17 cellular contexts compared by ENCODE assay signal in genomic region chr9:133973111-133973790, GRCh38. TPM values are rescaled to one million over a fixed set of nuclear protein-coding genes. Genes with fewer than 3 reads are reported as not detected.
DNase-seq lines count a peak whose midpoint lies in the region; ATAC-seq and TF ChIP-seq lines count a peak whose summit lies in the region.
"Had no signal": no experiment of that assay in that cellular context is flagged by ENCODE, and none has a peak within 500 bp of the region (broad histone marks: within the 10 kb centered on the region; RNA-seq: fewer than 3 reads in every experiment).

No MANE protein-coding gene starts in this region.

- no peak overlapping the region for H3K14ac ChIP-seq in mesenchymal stem cell (ENCODE audit: low read length in 2 of 2)

- no peaks in the 10 kb centered on the region for H3F3A ChIP-seq in PC-3 (ENCODE audit: low read length, unreplicated experiment)

- no peak overlapping the region for H3K23ac ChIP-seq in mesenchymal stem cell (ENCODE audit: low read length in 2 of 2)

- POLR2A ChIA-PET in PC-3 (lab: Charles Lee; ENCODE audit: unreplicated experiment), result no interaction called here

- H3K9ac ChIP-seq in mesenchymal stem cell (ENCODE audit: low read length) (no peak overlapping the region), PC-3 (ENCODE audit: low read length) (no peak overlapping the region)

- no peak overlapping the region for H4K8ac ChIP-seq in mesenchymal stem cell (ENCODE audit: low read length)

- H3K36me3 Mint-ChIP-seq in activated naive CD4-positive, alpha-beta T cell treated with anti-CD3 and anti-CD28 coated beads, Interleukin-2, amount 50 U/mL, for 72 hours, result no peaks in the 10 kb centered on the region
- H3K36me3 Mint-ChIP-seq: activated CD4-positive, alpha-beta memory T cell treated with anti-CD3 and anti-CD28 coated beads for 36 hours had no signal

- H2BK5ac ChIP-seq in mesenchymal stem cell (ENCODE audit: low read depth, low read length, poor library complexity, severe bottlenecking), result no peak overlapping the region

- H3K4me3 ChIP-seq in mesenchymal stem cell (ENCODE audit: insufficient read depth in 1 of 2, low read depth in 1 of 2, low read length in 2 of 2) (no peak overlapping the region), upper lobe of right lung (no peak overlapping the region), PC-3 (ENCODE audit: low read length) (no peak overlapping the region)
- H3K4me3 ChIP-seq: tibial artery had no signal

- intact Hi-C loops in upper lobe of right lung (cut with DNase I) (no loop called here), PC-3 (cut with micrococcal nuclease) (no loop called here)

- H2BK120ac ChIP-seq in mesenchymal stem cell (ENCODE audit: low read depth, low read length), result no peak overlapping the region

- no peak overlapping the region for H3K27ac Mint-ChIP-seq in activated naive CD4-positive, alpha-beta T cell treated with anti-CD3 and anti-CD28 coated beads, Interleukin-2, amount 50 U/mL, for 72 hours
- H3K27ac Mint-ChIP-seq: activated CD4-positive, alpha-beta memory T cell treated with anti-CD3 and anti-CD28 coated beads for 36 hours had no signal

- ATAC-seq in activated naive CD4-positive, alpha-beta T cell treated with anti-CD3 and anti-CD28 coated beads, Interleukin-2, amount 50 U/mL, for 72 hours, result no peak
- ATAC-seq in upper lobe of right lung, result no peak
- no peak for ATAC-seq in PC-3

- H3K4me1 ChIP-seq in mesenchymal stem cell (ENCODE audit: control insufficient read depth, insufficient read depth, low read depth, low read length) (peaks cover 78% of the 10 kb centered on the region), upper lobe of right lung (peaks cover 23% of the 10 kb centered on the region), PC-3 (ENCODE audit: insufficient read depth, low read length) (peaks cover 13% of the 10 kb centered on the region)

- no peaks in the 10 kb centered on the region for H3K9me2 ChIP-seq in PC-3 (replicated peaks; ENCODE audit: low read length)

- peaks cover 93% of the 10 kb centered on the region for H3K79me2 ChIP-seq in PC-3 (ENCODE audit: low read length)

- H3K27ac ChIP-seq in angular gyrus (ENCODE audit: low read depth, low read length) (peak overlapping the region; percentile 33), mesenchymal stem cell (ENCODE audit: low read length, poor library complexity, severe bottlenecking) (no peak overlapping the region), upper lobe of right lung (no peak overlapping the region), PC-3 (ENCODE audit: low read length) (no peak overlapping the region)
- H3K27ac ChIP-seq: HL-60, neutrophil, tibial artery had no signal

- no peak overlapping the region for H2BK12ac ChIP-seq in mesenchymal stem cell (ENCODE audit: low read length in 2 of 2)

- H3K79me1 ChIP-seq in mesenchymal stem cell (replicated peaks; ENCODE audit: low read length, poor library complexity, severe bottlenecking), result peaks cover 1% of the 10 kb centered on the region

- H4K91ac ChIP-seq in mesenchymal stem cell (ENCODE audit: low read length), result no peak overlapping the region

- H2AFZ ChIP-seq in mesenchymal stem cell (ENCODE audit: low read depth, low read length) (no peak overlapping the region), PC-3 (ENCODE audit: low read length) (no peak overlapping the region)

- no peak overlapping the region for H2BK15ac ChIP-seq in mesenchymal stem cell (ENCODE audit: low read depth, poor library complexity, severe bottlenecking)

- CTCF ChIA-PET in PC-3 (lab: Charles Lee), result no interaction called here

- H3K4ac ChIP-seq in mesenchymal stem cell (ENCODE audit: low read depth in 1 of 2, low read length in 2 of 2), result peak overlapping the region in 1 of 2 experiments; percentile 15

- H3K9me3 Mint-ChIP-seq in activated naive CD4-positive, alpha-beta T cell treated with anti-CD3 and anti-CD28 coated beads, Interleukin-2, amount 50 U/mL, for 72 hours, result no peaks in the 10 kb centered on the region
- H3K9me3 Mint-ChIP-seq: activated CD4-positive, alpha-beta memory T cell treated with anti-CD3 and anti-CD28 coated beads for 36 hours had no signal

- WGBS in mesenchymal stem cell, result 94% methylated on average over 24 of the region's 24 CpGs

- no TSS peak for BruUV-seq in PC-3 (replicated peaks; lab: Mats Ljungman, UMichigan)

- peaks cover 0 to 48% of the 10 kb centered on the region in 2 experiments for H3K36me3 ChIP-seq in mesenchymal stem cell (ENCODE audit: control insufficient read depth in 1 of 2, insufficient read depth in 2 of 2, low read depth in 1 of 2, low read length in 2 of 2)
- no peaks in the 10 kb centered on the region for H3K36me3 ChIP-seq in upper lobe of right lung
- no peaks in the 10 kb centered on the region for H3K36me3 ChIP-seq in PC-3 (ENCODE audit: low read depth, low read length)
- H3K36me3 ChIP-seq: neutrophil, tibial artery had no signal

- DNase-seq in activated naive CD4-positive, alpha-beta T cell treated with anti-CD3 and anti-CD28 coated beads, Interleukin-2, amount 50 U/mL, for 16 hours, result peak; percentile 5
- no peak for DNase-seq in activated naive CD4-positive, alpha-beta T cell treated with anti-CD3 and anti-CD28 coated beads, Interleukin-2, amount 50 U/mL, for 72 hours (ENCODE audit: low spot score in 2 of 2)
- DNase-seq in mesenchymal stem cell, result no peak
- DNase-seq in upper lobe of right lung, result peak; percentile 42
- no peak for DNase-seq in PC-3
- DNase-seq in NK-92 (lab: John Stamatoyannopoulos, UW; ENCODE audit: unreplicated experiment), result no peak
- no peak for DNase-seq in activated CD4-positive, alpha-beta T cell treated with anti-CD3 and anti-CD28 coated beads for 4 hours
- DNase-seq: activated CD4-positive, alpha-beta memory T cell treated with anti-CD3 and anti-CD28 coated beads for 36 hours; activated T-cell treated with anti-CD3 and anti-CD28 coated beads, Interleukin-2, amount 50 U/mL, for 48 hours; KBM-7; NCI-H226; OCI-M1; stimulated activated CD4-positive, alpha-beta T cell treated with anti-CD3 and anti-CD28 coated beads, Interleukin-4, amount 100 ng/mL, for 4 hours; tibial artery had no signal

- H4K20me1 ChIP-seq in PC-3 (ENCODE audit: low read length), result peaks cover 34% of the 10 kb centered on the region

- H3K27me3 ChIP-seq in mesenchymal stem cell (ENCODE audit: control insufficient read depth in 1 of 2, insufficient read depth in 1 of 2, low read length in 2 of 2) (no peaks in the 10 kb centered on the region), upper lobe of right lung (no peaks in the 10 kb centered on the region), PC-3 (ENCODE audit: low read length) (no peaks in the 10 kb centered on the region)
- H3K27me3 ChIP-seq: neutrophil, tibial artery had no signal

- peak overlapping the region; percentile 22 for H2AK5ac ChIP-seq in mesenchymal stem cell (ENCODE audit: low read length, severe bottlenecking)

- H3K4me2 ChIP-seq in mesenchymal stem cell (ENCODE audit: low read length, poor library complexity, severe bottlenecking) (no peak overlapping the region), PC-3 (ENCODE audit: low read length) (no peak overlapping the region)

- H3K18ac ChIP-seq in mesenchymal stem cell (ENCODE audit: low read depth in 1 of 2, low read length in 2 of 2), result no peak overlapping the region

- H3K9me3 ChIP-seq in mesenchymal stem cell (ENCODE audit: control insufficient read depth, low read length), result no peaks in the 10 kb centered on the region
- no peaks in the 10 kb centered on the region for H3K9me3 ChIP-seq in upper lobe of right lung
- H3K9me3 ChIP-seq in PC-3 (ENCODE audit: low read length), result no peaks in the 10 kb centered on the region
- H3K9me3 ChIP-seq: neutrophil, tibial artery had no signal

- TF ChIP-seq CTCF in upper lobe of right lung (IDR thresholded peaks at IDR 0.05) (no peak), PC-3 (conservative IDR thresholded peaks at IDR 0.05; ENCODE audit: low read depth, low read length) (no peak)

RNA-seq across cellular contexts. Expression of gene VAV2, which starts 18.9 kb away (rescaled TPM):
- 1 to 10 TPM; 7.5 to 9.1 TPM for total RNA-seq in activated naive CD4-positive, alpha-beta T cell treated with anti-CD3 and anti-CD28 coated beads, Interleukin-2, amount 50 U/mL, for 72 hours
- 11.6 TPM for polyA plus RNA-seq in mesenchymal stem cell (2013, experiment 1 of 2)
- polyA plus RNA-seq in mesenchymal stem cell (2013, experiment 2 of 2), result 11.1 TPM
- total RNA-seq in upper lobe of right lung (34.6 TPM), PC-3 (2014; rRNA removed) (9.7 and 15.9 TPM in 2 replicates)

RNA-seq across cellular contexts. Expression of gene BRD3OS, which starts 52.0 kb away (rescaled TPM):
- 10 to 100 TPM in 1 of 2 donors, 1 to 10 TPM in 1; 3.7 to 19.8 TPM for total RNA-seq in activated naive CD4-positive, alpha-beta T cell treated with anti-CD3 and anti-CD28 coated beads, Interleukin-2, amount 50 U/mL, for 72 hours
- polyA plus RNA-seq in mesenchymal stem cell (2013, experiment 1 of 2), result 23.6 TPM
- 26.5 TPM for polyA plus RNA-seq in mesenchymal stem cell (2013, experiment 2 of 2)
- total RNA-seq in upper lobe of right lung, result 10.7 TPM
- total RNA-seq in PC-3 (2014; rRNA removed), result 13.6 and 19.9 TPM in 2 replicates

Comparison
In these comparisons a context has a peak if more than half of its experiments do, and no peak if none do; other contexts are left out.
1. DNase-seq: peak in activated naive CD4-positive, alpha-beta T cell treated with anti-CD3 and anti-CD28 coated beads, Interleukin-2, amount 50 U/mL, for 16 hours (single experiment) and upper lobe of right lung (single experiment); none in activated naive CD4-positive, alpha-beta T cell treated with anti-CD3 and anti-CD28 coated beads, Interleukin-2, amount 50 U/mL, for 72 hours (0 of 2), mesenchymal stem cell (single experiment), PC-3 (single experiment), NK-92 (single experiment) and activated CD4-positive, alpha-beta T cell treated with anti-CD3 and anti-CD28 coated beads for 4 hours (0 of 2).